ENCODE assay signal across 8 cellular contexts in genomic region chr12:47408171-47408871, GRCh38.
DNase-seq lines count a peak whose midpoint lies in the region; ATAC-seq and TF ChIP-seq lines count a peak whose summit lies in the region.

No MANE protein-coding gene starts in this region.

- CTCF ChIA-PET in AG04450 (lab: Charles Lee), result interaction anchor here (2.1 kb wide), 1 partner anchor 11 kb away, joined by 5 read pairs; no protein-coding TSS in a partner anchor

- peaks cover 7% of the 10 kb centered on the region for H3K27me3 Mint-ChIP-seq in type B pancreatic cell

- H3K9me3 ChIP-seq in AG04450 (ENCODE audit: control insufficient read depth, insufficient read depth, low read length), result no peaks in the 10 kb centered on the region

- POLR2A ChIA-PET in AG04450 (lab: Yijun Ruan, JAX), result no interaction called here

- no peak overlapping the region for H3K27ac ChIP-seq in AG04450 (ENCODE audit: low read depth, low read length)

- no peaks in the 10 kb centered on the region for H3K4me1 Mint-ChIP-seq in type B pancreatic cell (ENCODE audit: unreplicated experiment)

- H3K27me3 ChIP-seq in AG04450 (ENCODE audit: control insufficient read depth, insufficient read depth, low read length), result no peaks in the 10 kb centered on the region

- TF ChIP-seq CTCF in AG04450 (IDR thresholded peaks at IDR 0.05; ENCODE audit: low read depth, low read length), result 0 out of 2 replicates have a peak, but pooled peaks have one; percentile 11
- TF ChIP-seq CTCF in type B pancreatic cell (conservative IDR thresholded peaks at IDR 0.05), result peak; percentile 29
- TF ChIP-seq CTCF in foreskin fibroblast (IDR thresholded peaks at IDR 0.05; ENCODE audit: low read depth, low read length), result no peak

- no peak overlapping the region for H3K4me3 Mint-ChIP-seq in type B pancreatic cell

- H3K27ac Mint-ChIP-seq in type B pancreatic cell, result no peak overlapping the region

- ATAC-seq in GM18511 (IDR thresholded peaks at IDR 0.05; ENCODE audit: unreplicated experiment) (peak; percentile 97), HG02884 (IDR thresholded peaks at IDR 0.05; ENCODE audit: unreplicated experiment) (peak; percentile 95)

- DNase-seq in AG04450 (ENCODE audit: low read depth, low spot score) (no peak), NCI-H2029 (lab: John Stamatoyannopoulos, UW) (peak; percentile 94), dermis blood vessel endothelial cell (peak; percentile 36), type B pancreatic cell (ENCODE audit: extremely low spot score, unreplicated experiment) (no peak), amygdala (lab: John Stamatoyannopoulos, UW) (no peak), foreskin fibroblast (no peak)

- H3K36me3 Mint-ChIP-seq in type B pancreatic cell, result no peaks in the 10 kb centered on the region

- H3K4me3 ChIP-seq in AG04450 (ENCODE audit: low read depth, low read length), result no peak overlapping the region
- no peak overlapping the region for H3K4me3 ChIP-seq in foreskin fibroblast (ENCODE audit: low read depth in 1 of 2, low read length in 2 of 2)

- H3K9me3 Mint-ChIP-seq in type B pancreatic cell, result no peaks in the 10 kb centered on the region

Comparison
In these comparisons a context has a peak if more than half of its experiments do, and no peak if none do; other contexts are left out.
1. DNase-seq: peak in NCI-H2029 (single experiment) and dermis blood vessel endothelial cell (single experiment); none in AG04450 (single experiment), type B pancreatic cell (single experiment), amygdala (0 of 56) and foreskin fibroblast (0 of 2).